ENCODE assay signal across 14 cellular contexts in the genomic region with DNA sequence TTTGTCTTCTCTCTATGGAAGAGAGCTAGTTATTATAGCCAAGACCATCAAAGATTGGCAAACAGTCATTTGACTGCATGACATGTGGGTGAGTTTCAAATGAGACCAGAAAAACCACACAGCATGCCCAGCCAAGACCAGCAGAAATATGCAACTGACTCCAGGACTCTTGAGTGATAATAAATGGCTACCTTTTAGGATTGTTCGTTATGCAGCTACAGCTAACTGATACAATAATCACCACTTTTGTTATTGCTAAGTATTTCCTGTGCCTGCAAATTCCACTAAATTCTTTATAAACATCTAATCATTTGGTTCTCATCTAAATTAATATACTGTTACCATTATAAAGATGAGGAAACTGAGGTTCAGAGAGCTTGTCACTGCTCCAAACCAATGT.
DNase-seq lines count a peak whose midpoint lies in the region; ATAC-seq, FAIRE-seq and TF ChIP-seq lines count a peak whose summit lies in the region.
"Had no signal": no experiment of that assay in that cellular context is flagged by ENCODE, and none has a peak within 500 bp of the region (broad histone marks: within the 10 kb centered on the region; RNA-seq: fewer than 3 reads in every experiment).

No MANE protein-coding gene starts in this region.

- CTCF ChIA-PET in K562 (lab: Yijun Ruan, JAX; ENCODE audit: low intra/inter-chr PET ratio) = no interaction called here
- CTCF ChIA-PET in RWPE1 (lab: Yijun Ruan, JAX) = no interaction called here

- DNase-seq in left ventricle myocardium inferior (no peak), heart left ventricle (no peak), K562 (ENCODE audit: extremely low read depth in 1 of 4, low spot score in 3 of 4) (no peak), psoas muscle (no peak), RWPE1 (ENCODE audit: low spot score) (no peak)
- no peak for DNase-seq in activated T-cell treated with anti-CD3 and anti-CD28 coated beads, Interleukin-2, amount 50 U/mL, for 1 hour
- DNase-seq: Calu3; CD8-positive, alpha-beta T cell; DND-41; EL; H9 had no signal

- WGBS in heart left ventricle, 4 donors = 0% methylated on average over 1 of the region's 1 CpG
- WGBS in K562 (ENCODE audit: insufficient coverage, low coverage, missing lambda C conversion rate) = 0% methylated on average over 1 of the region's 1 CpG
- 0% methylated on average over 1 of the region's 1 CpG for WGBS in psoas muscle, 3 donors

- H3K4me1 ChIP-seq in left ventricle myocardium inferior (peaks cover 14% of the 10 kb centered on the region), heart left ventricle (peaks cover 0 to 16% (median 5%) of the 10 kb centered on the region in 12 donors), K562 (replicated peaks in 1 of 2; ENCODE audit: control insufficient read depth in 2 of 2, insufficient read depth in 2 of 2, low read length in 2 of 2) (no peaks in the 10 kb centered on the region; a peak in 1 of 5 replicates), psoas muscle (peaks cover 14% of the 10 kb centered on the region)

- no peak for FAIRE-seq in K562 (lab: Jason Lieb, UNC)
- FAIRE-seq: GM12878, H1 had no signal

- no peak for TF ChIP-seq CTCF in left ventricle myocardium inferior (IDR thresholded peaks at IDR 0.05; ENCODE audit: borderline replicate concordance)
- no peak for TF ChIP-seq CTCF in heart left ventricle (IDR thresholded peaks at IDR 0.05)
- TF ChIP-seq CTCF in K562 (IDR thresholded peaks at IDR 0.05 in 2 of 3, conservative IDR thresholded peaks at IDR 0.05 in 1 of 3; ENCODE audit: insufficient read depth in 2 of 3, low read depth in 1 of 3, low read length in 3 of 3) = no peak
- no peak for TF ChIP-seq CTCF in psoas muscle (IDR thresholded peaks at IDR 0.05)
- TF ChIP-seq CTCF in RWPE1 (conservative IDR thresholded peaks at IDR 0.05; ENCODE audit: low read depth) = no peak

- H3K9me1 ChIP-seq in K562 (ENCODE audit: control insufficient read depth, insufficient read depth, low read length) = no peaks in the 10 kb centered on the region

- H3K79me2 ChIP-seq in K562 (ENCODE audit: control insufficient read depth, insufficient read depth, low read length) = no peaks in the 10 kb centered on the region

- no peak for TF ChIP-seq POLR2A in heart left ventricle (IDR thresholded peaks at IDR 0.05)
- no peak for TF ChIP-seq POLR2A in K562 (conservative IDR thresholded peaks at IDR 0.05)

- H3K27me3 ChIP-seq in left ventricle myocardium inferior (ENCODE audit: low read depth) (peaks cover 12% of the 10 kb centered on the region), heart left ventricle (no peaks in the 10 kb centered on the region), K562 (ENCODE audit: control insufficient read depth in 2 of 2, insufficient read depth in 2 of 2, low read length in 2 of 2) (peaks cover 0 to 11% of the 10 kb centered on the region in 2 experiments; a peak in 1 of 5 replicates), psoas muscle (ENCODE audit: insufficient read depth in 3 of 3, low read length in 2 of 3) (no peaks in the 10 kb centered on the region)
- H3K27me3 ChIP-seq: BLaER1 treated with 17β-estradiol and CSF1 and Interleukin-3, amounts not matched to agents 10 nM and 100 nM had no signal

- ATAC-seq in heart left ventricle = no peak
- ATAC-seq in K562 = no peak
- no peak for ATAC-seq in psoas muscle
- ATAC-seq: CD8-positive, alpha-beta T cell; GM12878 had no signal

- in situ Hi-C loops in K562 (cut with MboI) = no loop called here

- no peak for TF ChIP-seq RAD21 in K562 (CRISPR knock-in tag; conservative IDR thresholded peaks at IDR 0.05 in 1 of 2, IDR thresholded peaks at IDR 0.05 in 1 of 2)

- intact Hi-C loops in left ventricle myocardium inferior (cut with micrococcal nuclease) = no loop called here
- intact Hi-C loops in heart left ventricle (cut with DNase I) = no loop called here
- intact Hi-C loops in K562 (cut with micrococcal nuclease) = no loop called here
- intact Hi-C loops in psoas muscle (cut with DNase I) = no loop called here

- H3K9me3 ChIP-seq in left ventricle myocardium inferior (replicated peaks) (peaks cover 5% of the 10 kb centered on the region), heart left ventricle (peaks cover 0 to 5% (median 0%) of the 10 kb centered on the region in 12 donors), K562 (replicated peaks; ENCODE audit: control insufficient read depth, insufficient read depth, low read depth, low read length) (no peaks in the 10 kb centered on the region), psoas muscle (peaks cover 3% of the 10 kb centered on the region)

- no peak overlapping the region for H2AFZ ChIP-seq in K562 (ENCODE audit: low read depth, low read length)

- H3K4me3 ChIP-seq in left ventricle myocardium inferior = no peak overlapping the region
- no peak overlapping the region for H3K4me3 ChIP-seq in heart left ventricle
- no peak overlapping the region for H3K4me3 ChIP-seq in K562
- no peak overlapping the region for H3K4me3 ChIP-seq in psoas muscle
- H3K4me3 ChIP-seq: BLaER1 treated with 17β-estradiol and CSF1 and Interleukin-3, amounts not matched to agents 10 nM and 100 nM; GM12878 had no signal

- H3K4me2 ChIP-seq in K562 (ENCODE audit: insufficient read depth, low read length) = no peak overlapping the region
- H3K4me2 ChIP-seq: BLaER1 treated with 17β-estradiol and CSF1 and Interleukin-3, amounts not matched to agents 10 nM and 100 nM had no signal

- POLR2A ChIA-PET in K562 (lab: Yijun Ruan, JAX) = no interaction called here
- POLR2A ChIA-PET in RWPE1 (lab: Yijun Ruan, JAX; ENCODE audit: low non-redundant PET) = no interaction called here

- H3K36me3 ChIP-seq in left ventricle myocardium inferior = no peaks in the 10 kb centered on the region
- no peaks in the 10 kb centered on the region for H3K36me3 ChIP-seq in heart left ventricle
- H3K36me3 ChIP-seq in K562 (ENCODE audit: control insufficient read depth, insufficient read depth, low read length) = no peaks in the 10 kb centered on the region
- no peaks in the 10 kb centered on the region for H3K36me3 ChIP-seq in psoas muscle (ENCODE audit: insufficient read depth in 1 of 2, low read depth in 1 of 2)
- H3K36me3 ChIP-seq: BLaER1 treated with 17β-estradiol and CSF1 and Interleukin-3, amounts not matched to agents 10 nM and 100 nM had no signal

- H4K20me1 ChIP-seq in K562 (replicated peaks; ENCODE audit: control insufficient read depth, insufficient read depth, low read length) = no peaks in the 10 kb centered on the region
- H4K20me1 ChIP-seq: BLaER1 treated with 17β-estradiol and CSF1 and Interleukin-3, amounts not matched to agents 10 nM and 100 nM had no signal

- no TSS peak for BruUV-seq in K562 (replicated peaks; lab: Mats Ljungman, UMichigan)

- TF ChIP-seq EP300 in K562 (IDR thresholded peaks at IDR 0.05; ENCODE audit: low read length) = no peak

- H3K9ac ChIP-seq in K562 (ENCODE audit: insufficient read depth in 1 of 2, low read depth in 2 of 2, low read length in 2 of 2) = no peak overlapping the region
- H3K9ac ChIP-seq: BLaER1 treated with 17β-estradiol and CSF1 and Interleukin-3, amounts not matched to agents 10 nM and 100 nM had no signal

- peak overlapping the region; percentile 60 for H3K27ac ChIP-seq in left ventricle myocardium inferior (replicated peaks)
- H3K27ac ChIP-seq in heart left ventricle = peak overlapping the region in 3 of 12 donors; percentile 13 to 60 (median 57)
- no peak overlapping the region for H3K27ac ChIP-seq in K562 (ENCODE audit: extremely low read depth, low read depth, low read length)
- peak overlapping the region; percentile 68 for H3K27ac ChIP-seq in psoas muscle
- no peak overlapping the region for H3K27ac ChIP-seq in RWPE1
- H3K27ac ChIP-seq: BLaER1 treated with 17β-estradiol and CSF1 and Interleukin-3, amounts not matched to agents 10 nM and 100 nM had no signal

TF ChIP-seq in K562, 482 proteins besides CTCF, POLR2A, EP300 and RAD21:
- TF ChIP-seq JUNB (CRISPR knock-in tag; conservative IDR thresholded peaks at IDR 0.05) = no peak
- TF ChIP-seq ZNF224 (CRISPR knock-in tag; IDR thresholded peaks at IDR 0.05) = no peak
- peak; percentile 22 for TF ChIP-seq RBM25 (IDR thresholded peaks at IDR 0.05; ENCODE audit: low read depth, low read length, severe bottlenecking)

Comparison
In these comparisons a context has a peak if more than half of its experiments do, and no peak if none do; other contexts are left out.
1. H3K27ac ChIP-seq: peak in left ventricle myocardium inferior (single experiment) and psoas muscle (single experiment); none in K562 (single experiment) and RWPE1 (single experiment).